17 cellular contexts compared by ENCODE assay signal in genomic region chr3:62090519-62090918, GRCh38.
DNase-seq lines count a peak whose midpoint lies in the region; ATAC-seq and TF ChIP-seq lines count a peak whose summit lies in the region.
"Had no signal": no experiment of that assay in that cellular context is flagged by ENCODE, and none has a peak within 500 bp of the region (broad histone marks: within the 10 kb centered on the region; RNA-seq: fewer than 3 reads in every experiment).

No MANE protein-coding gene starts in this region.

- POLR2A ChIA-PET in activated CD8-positive, alpha-beta T cell treated with anti-CD3 and anti-CD28 coated beads for 36 hours (lab: Charles Lee), result no interaction called here

- H3K36me3 ChIP-seq in cardiac muscle cell (no peaks in the 10 kb centered on the region), right atrium auricular region (no peaks in the 10 kb centered on the region), left ventricle myocardium inferior (no peaks in the 10 kb centered on the region), gastrocnemius medialis (no peaks in the 10 kb centered on the region)

- peaks cover under 1% of the 10 kb centered on the region for H3K27me3 Mint-ChIP-seq in brain
- peaks cover 2% of the 10 kb centered on the region for H3K27me3 Mint-ChIP-seq in activated CD8-positive, alpha-beta T cell treated with anti-CD3 and anti-CD28 coated beads for 36 hours

- H3K4me1 Mint-ChIP-seq in brain, result peaks cover 10% of the 10 kb centered on the region
- no peaks in the 10 kb centered on the region for H3K4me1 Mint-ChIP-seq in activated CD8-positive, alpha-beta T cell treated with anti-CD3 and anti-CD28 coated beads for 36 hours (ENCODE audit: low read depth)
- H3K4me1 Mint-ChIP-seq: CD4-positive, alpha-beta memory T cell had no signal

- H3K9me3 Mint-ChIP-seq in brain, result no peaks in the 10 kb centered on the region
- no peaks in the 10 kb centered on the region for H3K9me3 Mint-ChIP-seq in activated CD8-positive, alpha-beta T cell treated with anti-CD3 and anti-CD28 coated beads for 36 hours

- H3K27me3 ChIP-seq in cardiac muscle cell, result no peaks in the 10 kb centered on the region
- H3K27me3 ChIP-seq in right atrium auricular region, result no peaks in the 10 kb centered on the region
- no peaks in the 10 kb centered on the region for H3K27me3 ChIP-seq in left ventricle myocardium inferior (ENCODE audit: low read depth)
- H3K27me3 ChIP-seq in gastrocnemius medialis, result no peaks in the 10 kb centered on the region

- no peak overlapping the region for H3K4me3 Mint-ChIP-seq in brain
- no peak overlapping the region for H3K4me3 Mint-ChIP-seq in activated CD8-positive, alpha-beta T cell treated with anti-CD3 and anti-CD28 coated beads for 36 hours
- H3K4me3 Mint-ChIP-seq: CD4-positive, alpha-beta memory T cell had no signal

- no peak for TF ChIP-seq POLR2A in gastrocnemius medialis (IDR thresholded peaks at IDR 0.05)

- ATAC-seq in gastrocnemius medialis, result no peak
- no peak for ATAC-seq in activated CD8-positive, alpha-beta T cell treated with anti-CD3 and anti-CD28 coated beads for 36 hours

- H3K4me3 ChIP-seq in cardiac muscle cell (no peak overlapping the region), right atrium auricular region (no peak overlapping the region), left ventricle myocardium inferior (peak overlapping the region; percentile 5), gastrocnemius medialis (peak overlapping the region in 2 of 4 donors; percentile 2 to 21)
- H3K4me3 ChIP-seq: GM23248 had no signal

- in situ Hi-C loops in gastrocnemius medialis (cut with MboI; ENCODE audit: low sequenced_read_pairs in 4 of 4), result loop anchor here in 1 of 4 donors (10.0 kb wide), 1 partner anchor 74 kb away; no protein-coding TSS in a partner anchor

- no peaks in the 10 kb centered on the region for H3K36me3 Mint-ChIP-seq in brain
- no peaks in the 10 kb centered on the region for H3K36me3 Mint-ChIP-seq in activated CD8-positive, alpha-beta T cell treated with anti-CD3 and anti-CD28 coated beads for 36 hours (ENCODE audit: low read depth)
- H3K36me3 Mint-ChIP-seq: CD4-positive, alpha-beta memory T cell had no signal

- CTCF ChIA-PET in activated CD8-positive, alpha-beta T cell treated with anti-CD3 and anti-CD28 coated beads for 36 hours (lab: Charles Lee), result no interaction called here

- H3K4me1 ChIP-seq in cardiac muscle cell (ENCODE audit: low read depth) (peaks cover 19% of the 10 kb centered on the region), right atrium auricular region (peaks cover 0 to 27% of the 10 kb centered on the region in 2 donors), left ventricle myocardium inferior (peaks cover 50% of the 10 kb centered on the region), gastrocnemius medialis (peaks cover 25 to 46% of the 10 kb centered on the region in 2 donors)

- H3K27ac Mint-ChIP-seq in brain, result peak overlapping the region in 3 of 5 experiments; percentile 15 to 60 (median 16)
- no peak overlapping the region for H3K27ac Mint-ChIP-seq in activated CD8-positive, alpha-beta T cell treated with anti-CD3 and anti-CD28 coated beads for 36 hours
- H3K27ac Mint-ChIP-seq: CD4-positive, alpha-beta memory T cell had no signal

- DNase-seq in cardiac muscle cell (ENCODE audit: low read depth in 1 of 2, low spot score in 1 of 2) (no peak), right atrium auricular region (ENCODE audit: low spot score) (no peak), left ventricle myocardium inferior (no peak), gastrocnemius medialis (no peak), NCI-H128 (lab: John Stamatoyannopoulos, UW; ENCODE audit: unreplicated experiment) (no peak)
- DNase-seq in activated effector memory CD4-positive, alpha-beta T cell treated with anti-CD3 and anti-CD28 coated beads, Interleukin-2, amount 50 U/mL, for 16 hours, result no peak
- no peak for DNase-seq in activated CD8-positive, alpha-beta T cell treated with anti-CD3 and anti-CD28 coated beads for 36 hours
- DNase-seq: C1 segment of cervical spinal cord; Calu3; CD4-positive, alpha-beta memory T cell; COR-L47; DMS153; DND-41; GM23248; H7; HCEC 1CT had no signal

- H3K9me3 ChIP-seq in cardiac muscle cell (ENCODE audit: low read depth) (no peaks in the 10 kb centered on the region), right atrium auricular region (no peaks in the 10 kb centered on the region), left ventricle myocardium inferior (replicated peaks) (no peaks in the 10 kb centered on the region), gastrocnemius medialis (no peaks in the 10 kb centered on the region)

- no peak for TF ChIP-seq CTCF in cardiac muscle cell (IDR thresholded peaks at IDR 0.05; ENCODE audit: low read depth, low read length)
- no peak for TF ChIP-seq CTCF in right atrium auricular region (IDR thresholded peaks at IDR 0.05)
- no peak for TF ChIP-seq CTCF in brain (conservative IDR thresholded peaks at IDR 0.05)
- TF ChIP-seq CTCF in left ventricle myocardium inferior (IDR thresholded peaks at IDR 0.05; ENCODE audit: borderline replicate concordance), result no peak
- no peak for TF ChIP-seq CTCF in gastrocnemius medialis (IDR thresholded peaks at IDR 0.05 in 4 of 5, conservative IDR thresholded peaks at IDR 0.05 in 1 of 5)
- no peak for TF ChIP-seq CTCF in activated CD8-positive, alpha-beta T cell treated with anti-CD3 and anti-CD28 coated beads for 36 hours (IDR thresholded peaks at IDR 0.05)

- peak overlapping the region; percentile 51 for H3K27ac ChIP-seq in cardiac muscle cell
- H3K27ac ChIP-seq in right atrium auricular region, result peak overlapping the region in 1 of 2 donors; percentile 62
- peak overlapping the region; percentile 78 for H3K27ac ChIP-seq in left ventricle myocardium inferior (replicated peaks)
- H3K27ac ChIP-seq in gastrocnemius medialis, result peak overlapping the region; percentile 53 to 91 (median 65)
- H3K27ac ChIP-seq: GM23248 had no signal

- intact Hi-C loops in left ventricle myocardium inferior (cut with micrococcal nuclease), result no loop called here
- intact Hi-C loops in gastrocnemius medialis (cut with DNase I; ENCODE audit: low total_unique reads), result no loop called here
- intact Hi-C loops in activated CD8-positive, alpha-beta T cell treated with anti-CD3 and anti-CD28 coated beads for 36 hours (cut with micrococcal nuclease), result no loop called here
